Comparison of ENCODE assay signal across 29 cellular contexts in genomic region chrX:27679281-27679680, GRCh38.
A peak's percentile ranks its signal among the peaks of the same experiment; 100 is the strongest.
DNase-seq lines count a peak whose midpoint lies in the region; ATAC-seq, FAIRE-seq and TF ChIP-seq lines count a peak whose summit lies in the region.
"Had no signal": no experiment of that assay in that cellular context is flagged by ENCODE, and none has a peak within 500 bp of the region (broad histone marks: within the 10 kb centered on the region; RNA-seq: fewer than 3 reads in every experiment).

No MANE protein-coding gene starts in this region.

- no peaks in the 10 kb centered on the region for H4K20me1 ChIP-seq in endothelial cell of umbilical vein (replicated peaks; ENCODE audit: control insufficient read depth, extremely low read depth, insufficient read depth, low read length)

- H3K79me2 ChIP-seq in endothelial cell of umbilical vein (ENCODE audit: control insufficient read depth, insufficient read depth, low read length), result no peaks in the 10 kb centered on the region

- POLR2A ChIA-PET in endothelial cell of umbilical vein (lab: Charles Lee), result no interaction called here

- H3K9me3 Mint-ChIP-seq in T-helper 2 cell treated with Interferon-gamma antibody and Interleukin-4, amounts not matched to agents 5 μg/mL and 100 μg/mL, for 36 hours, result peaks cover 4% of the 10 kb centered on the region
- H3K9me3 Mint-ChIP-seq: CD8-positive, alpha-beta T cell; natural killer cell treated with Interleukin-12 subunit alpha and Interleukin-12 subunit beta and Interleukin-15 and Interleukin-18, amount 100 ng/mL, for 72 hours; stimulated activated naive CD8-positive, alpha-beta T cell treated with anti-CD3 and anti-CD28 coated beads, Interleukin-15, Interleukin-2, amounts not matched to agents 100 ng/mL and 50 ng/mL, for 24 hours had no signal

- dilution Hi-C loops in endothelial cell of umbilical vein (cut with MboI; ENCODE audit: extremely low pct_ligation_motif_present, low sequenced_read_pairs), result no loop called here

- no peaks in the 10 kb centered on the region for H3K27me3 ChIP-seq in RWPE2 (ENCODE audit: insufficient read depth, poor library complexity, severe bottlenecking)
- H3K27me3 ChIP-seq in endothelial cell of umbilical vein (ENCODE audit: control insufficient read depth in 2 of 2, insufficient read depth in 2 of 2, low read length in 2 of 2), result no peaks in the 10 kb centered on the region
- H3K27me3 ChIP-seq in uterus, result no peaks in the 10 kb centered on the region
- H3K27me3 ChIP-seq: heart left ventricle, thyroid gland had no signal

- FAIRE-seq in endothelial cell of umbilical vein (lab: Jason Lieb, UNC), result peak; percentile 75
- FAIRE-seq: A549, GM12891, H54, K562, RCC 7860 had no signal

- BruUV-seq in endothelial cell of umbilical vein (replicated peaks; lab: Mats Ljungman, UMichigan), result no TSS peak

- H3K27me3 Mint-ChIP-seq in T-helper 2 cell treated with Interferon-gamma antibody and Interleukin-4, amounts not matched to agents 5 μg/mL and 100 μg/mL, for 36 hours (ENCODE audit: low read depth), result no peaks in the 10 kb centered on the region
- H3K27me3 Mint-ChIP-seq: natural killer cell treated with Interleukin-12 subunit alpha and Interleukin-12 subunit beta and Interleukin-15 and Interleukin-18, amount 100 ng/mL, for 72 hours; stimulated activated naive CD8-positive, alpha-beta T cell treated with anti-CD3 and anti-CD28 coated beads, Interleukin-15, Interleukin-2, amounts not matched to agents 100 ng/mL and 50 ng/mL, for 24 hours; T-cell had no signal

- TF ChIP-seq POLR2A in endothelial cell of umbilical vein (IDR thresholded peaks at IDR 0.05; ENCODE audit: low read depth, low read length), result no peak
- TF ChIP-seq POLR2A in uterus (IDR thresholded peaks at IDR 0.05), result no peak

- TF ChIP-seq CTCF in RWPE2 (IDR thresholded peaks at IDR 0.05; ENCODE audit: poor library complexity, severe bottlenecking) (no peak), endothelial cell of umbilical vein (IDR thresholded peaks at IDR 0.05; ENCODE audit: extremely low read depth in 1 of 2, insufficient read depth in 1 of 2, low read depth in 1 of 2, low read length in 2 of 2) (no peak), uterus (IDR thresholded peaks at IDR 0.05) (no peak)

- peak; percentile 24 for DNase-seq in NOMO-1 treated with DMSO at 0.1 percent for 48 hours (lab: John Stamatoyannopoulos, UW; ENCODE audit: unreplicated experiment)
- no peak for DNase-seq in NOMO-1 treated with dmso at 0.1 percent for 144 hours (lab: John Stamatoyannopoulos, UW; ENCODE audit: unreplicated experiment)
- no peak for DNase-seq in RWPE2 (ENCODE audit: low spot score)
- DNase-seq in endothelial cell of umbilical vein (ENCODE audit: low read depth, low spot score), result peak; percentile 72
- peak; percentile 36 for DNase-seq in skeletal muscle cell (ENCODE audit: low read depth)
- DNase-seq in effector CD8-positive, alpha-beta T cell (lab: John Stamatoyannopoulos, UW), result no peak
- no peak for DNase-seq in uterus
- no peak for DNase-seq in T-helper 2 cell treated with Interferon-gamma antibody and Interleukin-4, amounts not matched to agents 5 μg/mL and 100 μg/mL, for 36 hours (ENCODE audit: low spot score)
- DNase-seq: activated CD4-positive, alpha-beta T cell treated with anti-CD3 and anti-CD28 coated beads, Interleukin-2, amount 50 U/mL, for 48 hours; activated CD8-positive, alpha-beta memory T cell treated with anti-CD3 and anti-CD28 coated beads, Interleukin-2, amount 50 U/mL, for 4 hours; CD8-positive, alpha-beta T cell; heart left ventricle; mucosa of descending colon; NCI-H146; NCI-H526; NK-92 treated with Interleukin-12 subunit alpha and Interleukin-12 subunit beta, amount 100 ng/mL, for 24 hours; T-cell; thyroid gland had no signal

- no peak overlapping the region for H3K9ac ChIP-seq in endothelial cell of umbilical vein (replicated peaks; ENCODE audit: extremely low read depth, insufficient read depth, low read length)

- H3K36me3 ChIP-seq in RWPE2 (ENCODE audit: low read depth) (no peaks in the 10 kb centered on the region), endothelial cell of umbilical vein (ENCODE audit: control insufficient read depth in 2 of 2, extremely low read depth in 1 of 2, insufficient read depth in 2 of 2, low read length in 2 of 2) (no peaks in the 10 kb centered on the region), uterus (no peaks in the 10 kb centered on the region)
- H3K36me3 ChIP-seq: heart left ventricle, thyroid gland had no signal

- H3K9me1 ChIP-seq in endothelial cell of umbilical vein (replicated peaks; ENCODE audit: control insufficient read depth, extremely low read depth, insufficient read depth, low read length), result no peaks in the 10 kb centered on the region

- H3K9me3 ChIP-seq in RWPE2 (ENCODE audit: severe bottlenecking) (no peaks in the 10 kb centered on the region), endothelial cell of umbilical vein (replicated peaks; ENCODE audit: control insufficient read depth, insufficient read depth, low read length) (no peaks in the 10 kb centered on the region), uterus (no peaks in the 10 kb centered on the region)
- H3K9me3 ChIP-seq: A549, heart left ventricle, mucosa of descending colon, thyroid gland had no signal

- intact Hi-C loops in endothelial cell of umbilical vein (cut with micrococcal nuclease) (no loop called here), uterus (cut with DNase I; ENCODE audit: low total_unique reads) (no loop called here)

- H3K27ac ChIP-seq in RWPE2 (ENCODE audit: poor library complexity, severe bottlenecking) (no peak overlapping the region), endothelial cell of umbilical vein (ENCODE audit: insufficient read depth, low read depth, low read length) (no peak overlapping the region), uterus (no peak overlapping the region)
- H3K27ac ChIP-seq: A549, heart left ventricle, skin epidermis, thyroid gland had no signal

- no peaks in the 10 kb centered on the region for H3K36me3 Mint-ChIP-seq in T-helper 2 cell treated with Interferon-gamma antibody and Interleukin-4, amounts not matched to agents 5 μg/mL and 100 μg/mL, for 36 hours (ENCODE audit: low read depth)
- H3K36me3 Mint-ChIP-seq: activated naive CD4-positive, alpha-beta T cell treated with anti-CD3 and anti-CD28 coated beads, Interleukin-2, amount 50 U/mL, for 72 hours; CD8-positive, alpha-beta T cell; T-cell had no signal

- H3K4me3 Mint-ChIP-seq in T-helper 2 cell treated with Interferon-gamma antibody and Interleukin-4, amounts not matched to agents 5 μg/mL and 100 μg/mL, for 36 hours, result no peak overlapping the region
- H3K4me3 Mint-ChIP-seq: CD8-positive, alpha-beta T cell; natural killer cell treated with Interleukin-12 subunit alpha and Interleukin-12 subunit beta and Interleukin-15 and Interleukin-18, amount 100 ng/mL, for 72 hours; stimulated activated naive CD8-positive, alpha-beta T cell treated with anti-CD3 and anti-CD28 coated beads, Interleukin-15, Interleukin-2, amounts not matched to agents 100 ng/mL and 50 ng/mL, for 24 hours; T-cell had no signal

- peaks cover 16% of the 10 kb centered on the region for H3K4me1 ChIP-seq in RWPE2 (ENCODE audit: insufficient read depth, poor library complexity, severe bottlenecking)
- H3K4me1 ChIP-seq in endothelial cell of umbilical vein (ENCODE audit: control insufficient read depth, extremely low read depth, insufficient read depth, low read length), result no peaks in the 10 kb centered on the region
- H3K4me1 ChIP-seq in uterus, result no peaks in the 10 kb centered on the region
- H3K4me1 ChIP-seq: A549, heart left ventricle, thyroid gland had no signal

- no peak overlapping the region for H2AFZ ChIP-seq in endothelial cell of umbilical vein (ENCODE audit: low read depth, low read length)

- H3K4me1 Mint-ChIP-seq in T-helper 2 cell treated with Interferon-gamma antibody and Interleukin-4, amounts not matched to agents 5 μg/mL and 100 μg/mL, for 36 hours (ENCODE audit: low read depth), result no peaks in the 10 kb centered on the region
- H3K4me1 Mint-ChIP-seq: T-cell had no signal

- H3K4me3 ChIP-seq in RWPE2 (ENCODE audit: severe bottlenecking) (no peak overlapping the region), endothelial cell of umbilical vein (replicated peaks in 1 of 3; ENCODE audit: insufficient read depth in 1 of 3, low read depth in 1 of 3, low read length in 3 of 3) (no peak overlapping the region), skeletal muscle cell (ENCODE audit: low read depth, low read length) (no peak overlapping the region), uterus (no peak overlapping the region)
- H3K4me3 ChIP-seq: A549, heart left ventricle, K562, lung, mucosa of descending colon, skin epidermis, thyroid gland had no signal

- ATAC-seq in RWPE2 (ENCODE audit: low read depth), result peak; percentile 30; the same call in 1 of the 3 replicates
- ATAC-seq: A549; activated CD4-positive, CD25-positive, alpha-beta regulatory T cell treated with anti-CD3 and anti-CD28 coated beads, Interleukin-2, amount 50 U/mL, for 24 hours; activated naive CD4-positive, alpha-beta T cell treated with anti-CD3 and anti-CD28 coated beads, Interleukin-2, amount 50 U/mL, for 72 hours; CD8-positive, alpha-beta T cell; heart left ventricle; K562; natural killer cell treated with Interleukin-12 subunit alpha and Interleukin-12 subunit beta and Interleukin-15 and Interleukin-18, amount 100 ng/mL, for 72 hours; T-cell had no signal

- CTCF ChIA-PET in endothelial cell of umbilical vein (lab: Charles Lee), result interaction anchor here (0.9 to 1.3 kb wide), 3 partner anchors 60 to 131 kb away, joined by 3 to 7 read pairs (median 4); no protein-coding TSS in a partner anchor

- no peak overlapping the region for H3K27ac Mint-ChIP-seq in T-helper 2 cell treated with Interferon-gamma antibody and Interleukin-4, amounts not matched to agents 5 μg/mL and 100 μg/mL, for 36 hours
- H3K27ac Mint-ChIP-seq: activated naive CD4-positive, alpha-beta T cell treated with anti-CD3 and anti-CD28 coated beads, Interleukin-2, amount 50 U/mL, for 72 hours; CD8-positive, alpha-beta T cell; natural killer cell treated with Interleukin-12 subunit alpha and Interleukin-12 subunit beta and Interleukin-15 and Interleukin-18, amount 100 ng/mL, for 72 hours; stimulated activated naive CD8-positive, alpha-beta T cell treated with anti-CD3 and anti-CD28 coated beads, Interleukin-15, Interleukin-2, amounts not matched to agents 100 ng/mL and 50 ng/mL, for 24 hours; T-cell had no signal

- H3K4me2 ChIP-seq in endothelial cell of umbilical vein (ENCODE audit: insufficient read depth, low read length), result no peak overlapping the region
- H3K4me2 ChIP-seq: A549 had no signal

TF ChIP-seq in endothelial cell of umbilical vein, 7 proteins besides CTCF, POLR2A, EP300 and RAD21:
- TF ChIP-seq EZH2 (IDR thresholded peaks at IDR 0.05; ENCODE audit: borderline replicate concordance, low read depth, low read length, severe bottlenecking) (no peak), FOS (IDR thresholded peaks at IDR 0.05; ENCODE audit: borderline replicate concordance, insufficient read depth, low read length) (no peak)

Comparison
In these comparisons a context has a peak if more than half of its experiments do, and no peak if none do; other contexts are left out.
1. DNase-seq: peak in NOMO-1 treated with DMSO at 0.1 percent for 48 hours (single experiment), endothelial cell of umbilical vein (single experiment) and skeletal muscle cell (single experiment); none in NOMO-1 treated with dmso at 0.1 percent for 144 hours (single experiment), RWPE2 (single experiment), effector CD8-positive, alpha-beta T cell (single experiment), uterus (0 of 2) and T-helper 2 cell treated with Interferon-gamma antibody and Interleukin-4, amounts not matched to agents 5 μg/mL and 100 μg/mL, for 36 hours (single experiment).